In genomic region chr1:221777434-221778072, GRCh38 we compare ENCODE assay signal across 8 cellular contexts. TPM values are rescaled to one million over a fixed set of nuclear protein-coding genes. Genes with fewer than 3 reads are reported as not detected.
DNase-seq lines count a peak whose midpoint lies in the region; ATAC-seq and TF ChIP-seq lines count a peak whose summit lies in the region.

No MANE protein-coding gene starts in this region.

- no peak overlapping the region for H3K27ac ChIP-seq in naive thymus-derived CD4-positive, alpha-beta T cell (ENCODE audit: low read depth, low read length)
- H3K27ac ChIP-seq in tibial artery, result no peak overlapping the region

- H3K4me1 ChIP-seq in naive thymus-derived CD4-positive, alpha-beta T cell (ENCODE audit: control insufficient read depth in 2 of 2, insufficient read depth in 2 of 2, low read length in 2 of 2), result peaks cover 37 to 38% of the 10 kb centered on the region in 2 donors
- H3K4me1 ChIP-seq in tibial artery, result no peaks in the 10 kb centered on the region

- H3K36me3 ChIP-seq in naive thymus-derived CD4-positive, alpha-beta T cell (ENCODE audit: control insufficient read depth in 2 of 3, insufficient read depth in 3 of 3, low read length in 3 of 3), result no peaks in the 10 kb centered on the region
- no peaks in the 10 kb centered on the region for H3K36me3 ChIP-seq in tibial artery

- H3K4me3 ChIP-seq in naive thymus-derived CD4-positive, alpha-beta T cell (ENCODE audit: low read length), result peak overlapping the region; percentile 19
- no peak overlapping the region for H3K4me3 ChIP-seq in tibial artery

- TF ChIP-seq CTCF in tibial artery (IDR thresholded peaks at IDR 0.05), result no peak

- peak; percentile 41 for DNase-seq in SIG-M5 (lab: John Stamatoyannopoulos, UW)
- DNase-seq in naive thymus-derived CD4-positive, alpha-beta T cell, result peak in 7 of 9 donors; percentile 14 to 58 (median 32)
- no peak for DNase-seq in LoVo (ENCODE audit: low spot score)
- DNase-seq in dermis blood vessel endothelial cell, result no peak
- no peak for DNase-seq in tibial artery
- DNase-seq in globus pallidus (ENCODE audit: low spot score), result no peak

- no peaks in the 10 kb centered on the region for H3K9me3 ChIP-seq in naive thymus-derived CD4-positive, alpha-beta T cell (ENCODE audit: control insufficient read depth in 2 of 3, low read length in 3 of 3)
- no peaks in the 10 kb centered on the region for H3K9me3 ChIP-seq in tibial artery

- H3K27me3 Mint-ChIP-seq in naive thymus-derived CD4-positive, alpha-beta T cell, result no peaks in the 10 kb centered on the region

- H3K27ac Mint-ChIP-seq in naive thymus-derived CD4-positive, alpha-beta T cell, result peak overlapping the region; percentile 56 to 90 (median 74)

- H3K27me3 ChIP-seq in naive thymus-derived CD4-positive, alpha-beta T cell (ENCODE audit: control insufficient read depth in 2 of 2, insufficient read depth in 2 of 2, low read length in 2 of 2), result no peaks in the 10 kb centered on the region
- no peaks in the 10 kb centered on the region for H3K27me3 ChIP-seq in tibial artery

- H3K9me3 Mint-ChIP-seq in naive thymus-derived CD4-positive, alpha-beta T cell, result peaks cover 0 to 3% (median 0%) of the 10 kb centered on the region in 11 donors

- H3K4me3 Mint-ChIP-seq in naive thymus-derived CD4-positive, alpha-beta T cell, result peak overlapping the region; percentile 1 to 82 (median 56)

- H3K36me3 Mint-ChIP-seq in naive thymus-derived CD4-positive, alpha-beta T cell, result peaks cover 0 to 7% (median 0%) of the 10 kb centered on the region in 5 donors

- POLR2A ChIA-PET in naive thymus-derived CD4-positive, alpha-beta T cell (lab: Charles Lee), result interaction anchor here (1.4 to 2.4 kb wide), 2 partner anchors 8 to 35 kb away, joined by 3 to 14 read pairs; partner anchors contain the start of gene DUSP10

- CTCF ChIA-PET in naive thymus-derived CD4-positive, alpha-beta T cell (lab: Charles Lee), result interaction anchor here (0.6 kb wide), 1 partner anchor 1921 kb away, joined by 4 read pairs; no protein-coding TSS in a partner anchor

- ATAC-seq in GM18868 (IDR thresholded peaks at IDR 0.05; ENCODE audit: unreplicated experiment) (peak; percentile 63), HG02852 (IDR thresholded peaks at IDR 0.05; ENCODE audit: unreplicated experiment) (peak; percentile 68)
- ATAC-seq in naive thymus-derived CD4-positive, alpha-beta T cell, result peak; percentile 79

- peaks cover 40 to 83% (median 51%) of the 10 kb centered on the region in 7 donors for H3K4me1 Mint-ChIP-seq in naive thymus-derived CD4-positive, alpha-beta T cell

- intact Hi-C loops in naive thymus-derived CD4-positive, alpha-beta T cell (cut with micrococcal nuclease), result loop anchor here (1.0 to 5.0 kb wide), 12 partner anchors 9 to 867 kb away; partner anchors contain the start of gene DUSP10 (in 2 of the 2)
- intact Hi-C loops in tibial artery (cut with DNase I; ENCODE audit: low total_unique reads), result no loop called here

RNA-seq across cellular contexts. Expression of gene DUSP10, which starts 35.7 kb away (rescaled TPM):
- 10 to 100 TPM in 3 of 5 experiments, 1 to 10 TPM in 2; 2.5 to 60.6 (median 19.0) TPM for total RNA-seq in naive thymus-derived CD4-positive, alpha-beta T cell
- 1 to 10 TPM; 3.5 to 3.7 TPM for polyA plus RNA-seq in naive thymus-derived CD4-positive, alpha-beta T cell
- 4.2 and 5.8 TPM in 2 replicates for total RNA-seq in dermis blood vessel endothelial cell

Comparison
In these comparisons a context has a peak if more than half of its experiments do, and no peak if none do; other contexts are left out.
1. DNase-seq: peak in SIG-M5 (single experiment) and naive thymus-derived CD4-positive, alpha-beta T cell (7 of 9); none in LoVo (single experiment), dermis blood vessel endothelial cell (single experiment), tibial artery (0 of 2) and globus pallidus (single experiment).
2. Peak in every context shown above with its lines, with median percentiles within 50 percentile points of each other: ATAC-seq.